Comparison of ENCODE assay signal across 8 cellular contexts in the genomic region with DNA sequence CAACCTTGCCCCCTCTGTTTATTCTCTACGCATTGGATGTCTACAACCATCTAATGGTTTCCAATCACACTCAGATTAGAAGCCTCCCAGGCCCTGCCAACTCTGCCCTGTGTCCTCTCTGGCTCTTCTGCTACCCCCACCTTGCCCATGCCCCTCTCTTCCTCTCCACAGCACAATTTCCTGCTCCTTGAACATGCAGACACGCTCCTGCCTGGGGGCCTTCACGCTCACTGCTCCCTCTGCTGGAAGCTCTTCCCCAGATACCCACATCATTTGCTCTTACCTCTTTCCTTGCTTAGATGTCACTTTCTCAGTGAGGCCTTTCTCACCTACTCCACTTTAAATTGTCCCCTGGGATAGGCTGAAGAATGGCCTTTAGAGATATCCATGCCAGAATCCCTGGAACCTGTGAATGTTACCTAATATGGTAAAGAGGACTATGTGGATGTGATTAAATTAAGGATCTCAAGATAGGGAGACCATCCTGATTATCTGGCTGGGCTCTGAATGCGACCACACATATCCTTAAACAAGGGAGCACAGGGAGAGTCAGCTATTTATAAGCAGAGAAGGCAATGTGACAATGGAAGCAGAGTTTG. TPM values are rescaled to one million over a fixed set of nuclear protein-coding genes. Genes with fewer than 3 reads are reported as not detected.
DNase-seq lines count a peak whose midpoint lies in the region; ATAC-seq and TF ChIP-seq lines count a peak whose summit lies in the region.

No MANE protein-coding gene starts in this region.

- no peaks in the 10 kb centered on the region for H3K36me3 Mint-ChIP-seq in activated CD4-positive, alpha-beta memory T cell treated with anti-CD3 and anti-CD28 coated beads, Interleukin-2, amount 10 ng/mL, durations not matched to agents 7 days and 5 days (ENCODE audit: low read depth)
- H3K36me3 Mint-ChIP-seq in activated CD4-positive, alpha-beta memory T cell treated with anti-CD3 and anti-CD28 coated beads for 36 hours = no peaks in the 10 kb centered on the region

- no peaks in the 10 kb centered on the region for H3K9me3 ChIP-seq in liver (ENCODE audit: control insufficient read depth in 4 of 4, low read length in 3 of 4)

- H3K4me3 Mint-ChIP-seq in activated CD4-positive, alpha-beta memory T cell treated with anti-CD3 and anti-CD28 coated beads, Interleukin-2, amount 10 ng/mL, durations not matched to agents 7 days and 5 days = no peak overlapping the region
- no peak overlapping the region for H3K4me3 Mint-ChIP-seq in activated CD4-positive, alpha-beta memory T cell treated with anti-CD3 and anti-CD28 coated beads for 36 hours

- H3K27me3 ChIP-seq in liver (ENCODE audit: control insufficient read depth in 4 of 4, insufficient read depth in 4 of 4, low read length in 3 of 4) = no peaks in the 10 kb centered on the region

- H3K36me3 ChIP-seq in liver (ENCODE audit: control insufficient read depth in 4 of 4, insufficient read depth in 3 of 4, low read depth in 1 of 4, low read length in 3 of 4) = no peaks in the 10 kb centered on the region

- H3K4me3 ChIP-seq in astrocyte of the cerebellum (ENCODE audit: low read depth, low read length) (no peak overlapping the region), liver (ENCODE audit: low read depth in 1 of 3, low read length in 3 of 3) (no peak overlapping the region)

- H3K4me1 ChIP-seq in liver (ENCODE audit: control insufficient read depth in 4 of 4, insufficient read depth in 4 of 4, low read length in 3 of 4) = no peaks in the 10 kb centered on the region

- H3K27ac ChIP-seq in liver (ENCODE audit: low read depth in 1 of 2, low read length in 2 of 2) = no peak overlapping the region

- H3K9me3 Mint-ChIP-seq in activated CD4-positive, alpha-beta memory T cell treated with anti-CD3 and anti-CD28 coated beads, Interleukin-2, amount 10 ng/mL, durations not matched to agents 7 days and 5 days = no peaks in the 10 kb centered on the region
- H3K9me3 Mint-ChIP-seq in activated CD4-positive, alpha-beta memory T cell treated with anti-CD3 and anti-CD28 coated beads for 36 hours = no peaks in the 10 kb centered on the region

- peak; percentile 15 for DNase-seq in activated CD4-positive, alpha-beta memory T cell treated with anti-CD3 and anti-CD28 coated beads, Interleukin-2, amount 10 ng/mL, durations not matched to agents 7 days and 5 days
- DNase-seq in activated CD4-positive, alpha-beta memory T cell treated with anti-CD3 and anti-CD28 coated beads for 36 hours = no peak
- DNase-seq in KG1 (lab: John Stamatoyannopoulos, UW) (peak; percentile 10), astrocyte of the cerebellum (ENCODE audit: low read depth) (no peak), NK-92 (lab: John Stamatoyannopoulos, UW; ENCODE audit: unreplicated experiment) (no peak), mucosa of gallbladder (ENCODE audit: low spot score) (no peak)

- TF ChIP-seq CTCF in astrocyte of the cerebellum (IDR thresholded peaks at IDR 0.05; ENCODE audit: low read depth, low read length, missing control alignments) = peak; percentile 64
- no peak for TF ChIP-seq CTCF in liver (IDR thresholded peaks at IDR 0.05; ENCODE audit: low read depth, low read length, missing input control)

- no peaks in the 10 kb centered on the region for H3K4me1 Mint-ChIP-seq in activated CD4-positive, alpha-beta memory T cell treated with anti-CD3 and anti-CD28 coated beads, Interleukin-2, amount 10 ng/mL, durations not matched to agents 7 days and 5 days
- no peaks in the 10 kb centered on the region for H3K4me1 Mint-ChIP-seq in activated CD4-positive, alpha-beta memory T cell treated with anti-CD3 and anti-CD28 coated beads for 36 hours (ENCODE audit: low read depth)

- no peak overlapping the region for H3K27ac Mint-ChIP-seq in activated CD4-positive, alpha-beta memory T cell treated with anti-CD3 and anti-CD28 coated beads, Interleukin-2, amount 10 ng/mL, durations not matched to agents 7 days and 5 days
- H3K27ac Mint-ChIP-seq in activated CD4-positive, alpha-beta memory T cell treated with anti-CD3 and anti-CD28 coated beads for 36 hours = no peak overlapping the region

- H3K27me3 Mint-ChIP-seq in activated CD4-positive, alpha-beta memory T cell treated with anti-CD3 and anti-CD28 coated beads, Interleukin-2, amount 10 ng/mL, durations not matched to agents 7 days and 5 days = no peaks in the 10 kb centered on the region
- no peaks in the 10 kb centered on the region for H3K27me3 Mint-ChIP-seq in activated CD4-positive, alpha-beta memory T cell treated with anti-CD3 and anti-CD28 coated beads for 36 hours

- ATAC-seq in HG03520 (IDR thresholded peaks at IDR 0.05; ENCODE audit: unreplicated experiment) = no peak

- POLR2A ChIA-PET in activated CD4-positive, alpha-beta memory T cell treated with anti-CD3 and anti-CD28 coated beads, Interleukin-2, amount 10 ng/mL, durations not matched to agents 7 days and 5 days (lab: Charles Lee) = no interaction called here
- POLR2A ChIA-PET in activated CD4-positive, alpha-beta memory T cell treated with anti-CD3 and anti-CD28 coated beads for 36 hours (lab: Charles Lee) = no interaction called here

- intact Hi-C loops in activated CD4-positive, alpha-beta memory T cell treated with anti-CD3 and anti-CD28 coated beads for 36 hours (cut with micrococcal nuclease) = loop anchor here (1.0 kb wide), 1 partner anchor 41 kb away; no protein-coding TSS in a partner anchor

- 70% methylated on average over 4 of the region's 4 CpGs for WGBS in liver

- no peak overlapping the region for H3K9ac ChIP-seq in liver (ENCODE audit: low read depth in 1 of 2, low read length in 2 of 2)

- peak; percentile 39 to 64 for TF ChIP-seq RAD21 in liver (IDR thresholded peaks at IDR 0.05)

- CTCF ChIA-PET in activated CD4-positive, alpha-beta memory T cell treated with anti-CD3 and anti-CD28 coated beads, Interleukin-2, amount 10 ng/mL, durations not matched to agents 7 days and 5 days (lab: Charles Lee) = interaction anchor here (1.5 kb wide), 1 partner anchor 40 kb away, joined by 4 read pairs; no protein-coding TSS in a partner anchor
- CTCF ChIA-PET in activated CD4-positive, alpha-beta memory T cell treated with anti-CD3 and anti-CD28 coated beads for 36 hours (lab: Charles Lee) = no interaction called here

- in situ Hi-C loops in astrocyte of the cerebellum (cut with HindIII; ENCODE audit: low sequenced_read_pairs) = no loop called here

TF ChIP-seq in liver, 16 proteins besides CTCF, POLR2A, EP300 and RAD21:
- TF ChIP-seq EGR1 (IDR thresholded peaks at IDR 0.05; ENCODE audit: low read depth in 2 of 2) = no peak

RNA-seq across cellular contexts. Expression of a gene that starts 9.9 kb away (rescaled TPM):
- total RNA-seq in activated CD4-positive, alpha-beta memory T cell treated with anti-CD3 and anti-CD28 coated beads, Interleukin-2, amount 10 ng/mL, durations not matched to agents 7 days and 5 days = not detected
- total RNA-seq in activated CD4-positive, alpha-beta memory T cell treated with anti-CD3 and anti-CD28 coated beads for 36 hours = not detected
- under 1 TPM; 0.05 to 0.08 TPM for total RNA-seq in liver
- polyA plus RNA-seq in liver = not detected
- total RNA-seq in mucosa of gallbladder = 1.6 TPM

Comparison
In these comparisons a context has a peak if more than half of its experiments do, and no peak if none do; other contexts are left out.
1. DNase-seq: peak in activated CD4-positive, alpha-beta memory T cell treated with anti-CD3 and anti-CD28 coated beads, Interleukin-2, amount 10 ng/mL, durations not matched to agents 7 days and 5 days (single experiment) and KG1 (single experiment); none in activated CD4-positive, alpha-beta memory T cell treated with anti-CD3 and anti-CD28 coated beads for 36 hours (single experiment), astrocyte of the cerebellum (single experiment), NK-92 (single experiment) and mucosa of gallbladder (single experiment).